ENCODE assay signal across 8 cellular contexts in the genomic region with DNA sequence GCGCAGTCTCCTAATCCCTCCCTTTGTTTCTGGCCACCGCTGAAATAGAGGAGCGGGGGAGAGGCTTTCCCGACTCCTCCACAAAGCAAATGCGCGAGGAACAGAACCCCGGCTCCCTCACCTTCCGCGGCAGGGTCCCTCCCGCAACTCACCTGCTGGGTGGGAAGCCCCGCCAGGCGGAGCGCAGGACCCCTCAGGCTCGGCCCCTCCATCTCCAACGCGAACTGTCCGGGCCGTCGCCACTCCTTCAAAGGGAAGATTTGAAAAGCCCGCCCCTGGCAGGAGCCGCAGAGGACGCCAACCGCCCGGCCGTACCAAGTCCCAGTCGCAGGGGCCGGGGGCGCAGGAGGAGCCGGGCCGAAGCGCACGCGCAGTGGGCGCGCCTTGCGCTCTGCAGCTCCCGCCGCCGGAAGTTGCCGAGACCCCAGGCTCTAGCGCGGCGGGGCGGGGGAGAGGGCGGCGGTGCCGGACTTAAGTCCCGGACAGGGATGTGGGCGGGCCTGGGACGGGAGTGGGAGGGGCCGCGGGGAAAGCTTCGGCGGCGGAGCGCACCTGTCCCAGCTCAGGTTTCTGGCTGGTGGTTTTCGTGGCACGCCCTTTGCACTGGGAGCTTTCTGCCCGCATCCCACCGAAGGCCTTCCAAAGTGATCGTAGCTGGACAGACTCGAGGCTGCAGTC. TPM values are rescaled to one million over a fixed set of nuclear protein-coding genes. Genes with fewer than 3 reads are reported as not detected.
DNase-seq lines count a peak whose midpoint lies in the region; FAIRE-seq and TF ChIP-seq lines count a peak whose summit lies in the region.

A gene with protein sequence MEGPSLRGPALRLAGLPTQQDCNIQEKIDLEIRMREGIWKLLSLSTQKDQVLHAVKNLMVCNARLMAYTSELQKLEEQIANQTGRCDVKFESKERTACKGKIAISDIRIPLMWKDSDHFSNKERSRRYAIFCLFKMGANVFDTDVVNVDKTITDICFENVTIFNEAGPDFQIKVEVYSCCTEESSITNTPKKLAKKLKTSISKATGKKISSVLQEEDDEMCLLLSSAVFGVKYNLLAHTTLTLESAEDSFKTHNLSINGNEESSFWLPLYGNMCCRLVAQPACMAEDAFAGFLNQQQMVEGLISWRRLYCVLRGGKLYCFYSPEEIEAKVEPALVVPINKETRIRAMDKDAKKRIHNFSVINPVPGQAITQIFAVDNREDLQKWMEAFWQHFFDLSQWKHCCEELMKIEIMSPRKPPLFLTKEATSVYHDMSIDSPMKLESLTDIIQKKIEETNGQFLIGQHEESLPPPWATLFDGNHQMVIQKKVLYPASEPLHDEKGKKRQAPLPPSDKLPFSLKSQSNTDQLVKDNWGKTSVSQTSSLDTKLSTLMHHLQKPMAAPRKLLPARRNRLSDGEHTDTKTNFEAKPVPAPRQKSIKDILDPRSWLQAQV (minus strand): TSS at position 446 of the 678 bp plus-strand sequence. CDS start 234 bp downstream, at position 212.

- peak within 1 kb of the TSS; percentile 76 for H3K9ac ChIP-seq in astrocyte (ENCODE audit: low read length)

- H3K4me2 ChIP-seq in astrocyte (ENCODE audit: low read length): peak within 1 kb of the TSS; percentile 96

- POLR2A ChIA-PET in HEK293T (lab: Yijun Ruan, JAX): interaction anchor here (0.6 to 1.5 kb wide), 7 partner anchors 9 to 367 kb away, joined by 3 read pairs; partner anchors contain the start of gene ARID5B

- no peaks in the 10 kb centered on the region for H3K9me3 ChIP-seq in astrocyte (ENCODE audit: insufficient read depth, low read depth, low read length)
- no peaks in the 10 kb centered on the region for H3K9me3 ChIP-seq in vagina

- H3K4me1 ChIP-seq in astrocyte (ENCODE audit: insufficient read depth, low read length): no peaks in the 10 kb centered on the region
- H3K4me1 ChIP-seq in vagina: peaks cover 8% of the 10 kb centered on the region

- CTCF ChIA-PET in HEK293T (lab: Yijun Ruan, JAX): interaction anchor here (0.5 kb wide), 1 partner anchor 1128 kb away, joined by 3 read pairs; no protein-coding TSS in a partner anchor

- intact Hi-C loops in vagina (cut with DNase I): no loop called here

- H3K27ac Mint-ChIP-seq in T-helper 1 cell treated with Interleukin-12 subunit alpha and Interleukin-12 subunit beta and Interleukin-4 antibody, amounts not matched to agents 30 μg/mL and 1 μg/mL, for 36 hours: peak within 1 kb of the TSS; percentile 50
- H3K27ac Mint-ChIP-seq in astrocyte (ENCODE audit: unreplicated experiment): peak within 1 kb of the TSS; percentile 71

- TF ChIP-seq CTCF in astrocyte (IDR thresholded peaks at IDR 0.05; ENCODE audit: insufficient read depth, low read depth, low read length): no peak
- no peak for TF ChIP-seq CTCF in vagina (IDR thresholded peaks at IDR 0.05)

- H3K79me2 ChIP-seq in astrocyte (ENCODE audit: insufficient read depth, low read length): peaks cover 15% of the 10 kb centered on the region

- peaks cover 34% of the 10 kb centered on the region for H3K27me3 Mint-ChIP-seq in T-helper 1 cell treated with Interleukin-12 subunit alpha and Interleukin-12 subunit beta and Interleukin-4 antibody, amounts not matched to agents 30 μg/mL and 1 μg/mL, for 36 hours (ENCODE audit: low read depth)
- H3K27me3 Mint-ChIP-seq in astrocyte (ENCODE audit: low read depth, unreplicated experiment): no peaks in the 10 kb centered on the region

- H3K4me1 Mint-ChIP-seq in T-helper 1 cell treated with Interleukin-12 subunit alpha and Interleukin-12 subunit beta and Interleukin-4 antibody, amounts not matched to agents 30 μg/mL and 1 μg/mL, for 36 hours (ENCODE audit: low read depth): peaks cover 13% of the 10 kb centered on the region
- peaks cover 31% of the 10 kb centered on the region for H3K4me1 Mint-ChIP-seq in astrocyte (ENCODE audit: low read depth, unreplicated experiment)

- H3K4me3 ChIP-seq in astrocyte (ENCODE audit: insufficient read depth, low read depth, low read length) (peak within 1 kb of the TSS; percentile 87), vagina (peak within 1 kb of the TSS; percentile 54 to 71)

- peak within 1 kb of the TSS; percentile 83 for H3K4me3 Mint-ChIP-seq in T-helper 1 cell treated with Interleukin-12 subunit alpha and Interleukin-12 subunit beta and Interleukin-4 antibody, amounts not matched to agents 30 μg/mL and 1 μg/mL, for 36 hours
- peak within 1 kb of the TSS; percentile 92 for H3K4me3 Mint-ChIP-seq in astrocyte (ENCODE audit: unreplicated experiment)

- H3K27me3 ChIP-seq in astrocyte (ENCODE audit: insufficient read depth, low read length) (no peaks in the 10 kb centered on the region), vagina (no peaks in the 10 kb centered on the region)

- FAIRE-seq in astrocyte (lab: Jason Lieb, UNC): no peak

- H3K27ac ChIP-seq in astrocyte (ENCODE audit: low read depth, low read length) (peak within 1 kb of the TSS; percentile 48), vagina (peak within 1 kb of the TSS; percentile 33)

- TF ChIP-seq POLR2A in vagina (IDR thresholded peaks at IDR 0.05): no peak

- H3K36me3 ChIP-seq in astrocyte (ENCODE audit: insufficient read depth, low read length) (no peaks in the 10 kb centered on the region), vagina (no peaks in the 10 kb centered on the region)

- no peaks in the 10 kb centered on the region for H4K20me1 ChIP-seq in astrocyte (ENCODE audit: insufficient read depth, low read length)

- DNase-seq in G401 (ENCODE audit: low spot score) (peak; percentile 50), HEK293T (ENCODE audit: extremely low spot score) (peak; percentile 92), NCI-H1105 treated with DMSO at 0.1 percent for 48 hours (lab: John Stamatoyannopoulos, UW) (peak; percentile 85), astrocyte (ENCODE audit: low read depth) (peak; percentile 83), hepatic stellate cell (ENCODE audit: low spot score) (peak; percentile 87), putamen (ENCODE audit: low spot score) (peak; percentile 70), vagina (ENCODE audit: extremely low spot score in 2 of 2) (no peak)

- no peaks in the 10 kb centered on the region for H3K9me3 Mint-ChIP-seq in T-helper 1 cell treated with Interleukin-12 subunit alpha and Interleukin-12 subunit beta and Interleukin-4 antibody, amounts not matched to agents 30 μg/mL and 1 μg/mL, for 36 hours
- no peaks in the 10 kb centered on the region for H3K9me3 Mint-ChIP-seq in astrocyte (ENCODE audit: unreplicated experiment)

- peaks cover 1% of the 10 kb centered on the region for H3K36me3 Mint-ChIP-seq in T-helper 1 cell treated with Interleukin-12 subunit alpha and Interleukin-12 subunit beta and Interleukin-4 antibody, amounts not matched to agents 30 μg/mL and 1 μg/mL, for 36 hours (ENCODE audit: low read depth)
- H3K36me3 Mint-ChIP-seq in astrocyte (ENCODE audit: low read depth, unreplicated experiment): no peaks in the 10 kb centered on the region

- in situ Hi-C loops in G401 (cut with HindIII; ENCODE audit: low sequenced_read_pairs): no loop called here

- H2AFZ ChIP-seq in astrocyte (ENCODE audit: low read depth, low read length): peak within 1 kb of the TSS; percentile 98

TF ChIP-seq in HEK293T, 16 proteins besides CTCF, POLR2A, EP300 and RAD21:
- TF ChIP-seq L3MBTL2 (conservative IDR thresholded peaks at IDR 0.05) (peak; percentile 53), FOXA1 (IDR thresholded peaks at IDR 0.05) (no peak), FOXM1 (IDR thresholded peaks at IDR 0.05; ENCODE audit: borderline replicate concordance) (peak; percentile 90; the same call in 1 of the 2 replicates)

RNA-seq across cellular contexts. Expression of the gene that starts here (rescaled TPM):
- 3.1 and 4.5 TPM in 2 replicates for total RNA-seq in G401 (2014; rRNA removed; shearing (Covaris generic))
- total RNA-seq in astrocyte (8.4 and 8.9 TPM in 2 replicates), vagina (2.5 TPM)

Comparison
In these comparisons a context has a peak if more than half of its experiments do, and no peak if none do; other contexts are left out.
1. DNase-seq: peak in G401 (single experiment), HEK293T (single experiment), NCI-H1105 treated with DMSO at 0.1 percent for 48 hours (single experiment), astrocyte (single experiment), hepatic stellate cell (single experiment) and putamen (single experiment); none in vagina (0 of 2).